32 cellular contexts compared by ENCODE assay signal in the genomic region with DNA sequence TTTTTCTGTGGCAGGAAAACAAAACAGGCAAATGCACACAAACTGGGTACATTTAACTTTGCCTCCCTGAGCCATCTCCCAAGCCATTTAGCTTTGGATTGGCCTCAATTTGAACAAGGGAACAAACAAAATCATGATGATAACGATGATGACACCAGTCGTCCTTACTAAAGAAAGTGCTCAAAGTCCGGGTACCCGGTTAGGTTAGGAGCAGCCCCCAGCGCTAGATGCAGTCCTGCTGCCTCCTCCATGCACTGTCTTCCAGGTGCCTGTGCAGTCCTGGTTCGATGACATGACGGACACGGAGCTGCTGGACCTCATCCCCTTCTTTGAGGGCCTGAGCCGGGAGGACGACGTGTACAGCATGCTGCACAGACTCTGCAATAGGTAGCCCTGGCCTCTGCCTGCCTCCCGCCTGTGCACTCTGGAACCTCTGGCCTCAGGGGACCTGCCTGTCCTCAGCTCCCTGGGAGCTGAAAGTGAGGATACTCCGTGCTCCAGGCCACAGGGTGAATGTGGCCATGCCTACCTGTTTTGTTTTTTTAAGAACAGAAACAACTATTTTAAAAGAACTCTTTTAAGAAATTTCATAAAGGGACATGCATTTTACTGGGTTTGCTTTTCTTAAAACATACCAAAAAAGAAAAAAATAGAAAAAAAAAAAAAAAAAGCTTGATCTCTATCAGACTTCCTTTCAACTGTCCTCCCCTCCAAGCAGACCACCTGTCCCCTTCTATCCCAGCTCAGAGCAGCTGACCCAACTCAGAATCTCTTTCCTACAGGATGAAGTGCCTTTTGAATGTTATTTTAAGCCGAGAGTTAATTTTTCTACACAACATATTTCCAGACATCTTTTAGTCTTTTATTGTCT. TPM values are rescaled to one million over a fixed set of nuclear protein-coding genes. Genes with fewer than 3 reads are reported as not detected.
DNase-seq lines count a peak whose midpoint lies in the region; ATAC-seq and TF ChIP-seq lines count a peak whose summit lies in the region.
"Had no signal": no experiment of that assay in that cellular context is flagged by ENCODE, and none has a peak within 500 bp of the region (broad histone marks: within the 10 kb centered on the region; RNA-seq: fewer than 3 reads in every experiment).

No MANE protein-coding gene starts in this region.

- H3K4me1 ChIP-seq in spleen: peaks cover 0 to 38% (median 3%) of the 10 kb centered on the region in 6 donors
- H3K4me1 ChIP-seq: uterus had no signal

- ATAC-seq in activated CD8-positive, alpha-beta memory T cell treated with anti-CD3 and anti-CD28 coated beads, Interleukin-2, amount 10 ng/mL, durations not matched to agents 7 days and 5 days: no peak
- no peak for ATAC-seq in HG02763 (IDR thresholded peaks at IDR 0.05; ENCODE audit: unreplicated experiment)
- ATAC-seq: activated T-helper 17 cell treated with anti-CD3 and anti-CD28 coated beads, Interleukin-2, amount 50 U/mL, for 72 hours; Right ventricle myocardium inferior; SK-N-SH treated with all-trans-retinoic acid at 6 μM for 48 hours; stimulated activated naive CD8-positive, alpha-beta T cell treated with anti-CD3 and anti-CD28 coated beads, Interleukin-15, Interleukin-2, amounts not matched to agents 100 U/mL and 50 U/mL, for 24 hours had no signal

- no peak for TF ChIP-seq POLR2A in spleen (IDR thresholded peaks at IDR 0.05)

- WGBS in spleen, 5 donors: 74 to 96% (median 85%) methylated on average over 14 of the region's 14 CpGs

- H3K4me3 ChIP-seq in spleen: no peak overlapping the region
- H3K4me3 ChIP-seq: left ventricle myocardium inferior, ovary, PC-9, uterus had no signal

- peaks cover 7% of the 10 kb centered on the region for H3K27me3 Mint-ChIP-seq in activated CD8-positive, alpha-beta memory T cell treated with anti-CD3 and anti-CD28 coated beads, Interleukin-2, amount 10 ng/mL, durations not matched to agents 7 days and 5 days
- peaks cover 4% of the 10 kb centered on the region for H3K27me3 Mint-ChIP-seq in brain
- H3K27me3 Mint-ChIP-seq: activated CD4-positive, alpha-beta memory T cell treated with anti-CD3 and anti-CD28 coated beads for 36 hours; activated T-helper 17 cell treated with anti-CD3 and anti-CD28 coated beads, Interleukin-2, amount 50 U/mL, for 72 hours had no signal

- H3K27ac Mint-ChIP-seq in activated CD8-positive, alpha-beta memory T cell treated with anti-CD3 and anti-CD28 coated beads, Interleukin-2, amount 10 ng/mL, durations not matched to agents 7 days and 5 days: no peak overlapping the region
- H3K27ac Mint-ChIP-seq in brain: peak overlapping the region in 3 of 5 experiments; percentile 17 to 35 (median 24)
- H3K27ac Mint-ChIP-seq: activated CD4-positive, alpha-beta memory T cell treated with anti-CD3 and anti-CD28 coated beads for 36 hours; activated T-helper 17 cell treated with anti-CD3 and anti-CD28 coated beads, Interleukin-2, amount 50 U/mL, for 72 hours; CD4-positive, CD25-positive, alpha-beta regulatory T cell had no signal

- no peaks in the 10 kb centered on the region for H3K4me1 Mint-ChIP-seq in activated CD8-positive, alpha-beta memory T cell treated with anti-CD3 and anti-CD28 coated beads, Interleukin-2, amount 10 ng/mL, durations not matched to agents 7 days and 5 days
- H3K4me1 Mint-ChIP-seq in brain: peaks cover 17% of the 10 kb centered on the region
- H3K4me1 Mint-ChIP-seq: activated T-helper 17 cell treated with anti-CD3 and anti-CD28 coated beads, Interleukin-2, amount 50 U/mL, for 72 hours had no signal

- H3K36me3 ChIP-seq in spleen: peaks cover 0 to 50% (median 2%) of the 10 kb centered on the region in 6 donors
- H3K36me3 ChIP-seq: ovary, uterus had no signal

- H3K9me3 ChIP-seq in spleen: no peaks in the 10 kb centered on the region
- H3K9me3 ChIP-seq: left ventricle myocardium inferior, ovary, uterus had no signal

- H3K27me3 ChIP-seq in spleen (replicated peaks in 1 of 7): no peaks in the 10 kb centered on the region
- H3K27me3 ChIP-seq: ovary, uterus had no signal

- H3K4me3 Mint-ChIP-seq in activated CD8-positive, alpha-beta memory T cell treated with anti-CD3 and anti-CD28 coated beads, Interleukin-2, amount 10 ng/mL, durations not matched to agents 7 days and 5 days: no peak overlapping the region
- H3K4me3 Mint-ChIP-seq in brain: no peak overlapping the region
- H3K4me3 Mint-ChIP-seq: activated CD4-positive, alpha-beta memory T cell treated with anti-CD3 and anti-CD28 coated beads for 36 hours; activated T-helper 17 cell treated with anti-CD3 and anti-CD28 coated beads, Interleukin-2, amount 50 U/mL, for 72 hours; CD4-positive, CD25-positive, alpha-beta regulatory T cell had no signal

- no peak for TF ChIP-seq CTCF in brain (conservative IDR thresholded peaks at IDR 0.05)
- TF ChIP-seq CTCF in spleen (IDR thresholded peaks at IDR 0.05 in 8 of 11, conservative IDR thresholded peaks at IDR 0.05 in 3 of 11): no peak

- CTCF ChIA-PET in activated CD8-positive, alpha-beta memory T cell treated with anti-CD3 and anti-CD28 coated beads, Interleukin-2, amount 10 ng/mL, durations not matched to agents 7 days and 5 days (lab: Charles Lee): interaction anchor here (0.8 to 10.3 kb wide), 7 partner anchors 10 to 126 kb away, joined by 3 to 61 read pairs (median 4); no protein-coding TSS in a partner anchor

- DNase-seq in activated CD8-positive, alpha-beta memory T cell treated with anti-CD3 and anti-CD28 coated beads, Interleukin-2, amount 50 U/mL, for 48 hours: peak; percentile 29
- DNase-seq in activated CD8-positive, alpha-beta memory T cell treated with anti-CD3 and anti-CD28 coated beads, Interleukin-2, amount 10 ng/mL, durations not matched to agents 7 days and 5 days: no peak
- DNase-seq in mesenteric fat pad (ENCODE audit: low spot score): peak; percentile 62
- DNase-seq in spleen: no peak
- DNase-seq in AG08395 (ENCODE audit: low spot score): no peak
- no peak for DNase-seq in glomerular visceral epithelial cell (ENCODE audit: extremely low spot score)
- DNase-seq: 8988T; activated CD4-positive, alpha-beta memory T cell treated with anti-CD3 and anti-CD28 coated beads for 36 hours; activated CD4-positive, alpha-beta T cell treated with anti-CD3 and anti-CD28 coated beads for 1 hour; activated naive CD4-positive, alpha-beta T cell treated with anti-CD3 and anti-CD28 coated beads, Interleukin-2, amount 50 U/mL, for 16 hours; CD4-positive, CD25-positive, alpha-beta regulatory T cell; left ventricle myocardium inferior; mesendoderm; MM.1S; NCI-H1417 treated with DMSO at 0.1 percent for 48 hours; NCI-H2081 treated with DMSO at 0.1 percent for 48 hours; NCI-H345; NCI-H69; stimulated activated CD4-positive, alpha-beta T cell treated with anti-CD3 and anti-CD28 coated beads, Interleukin-2, amount 100 ng/mL, for 24 hours; stimulated activated naive CD8-positive, alpha-beta T cell treated with anti-CD3 and anti-CD28 coated beads, Interleukin-15, Interleukin-2, amounts not matched to agents 100 U/mL and 50 U/mL, for 24 hours; T-helper 2 cell; uterus had no signal

- intact Hi-C loops in spleen (cut with DNase I; ENCODE audit: low total_unique reads): no loop called here

- H3K27ac ChIP-seq in spleen: peak overlapping the region in 6 of 8 donors; percentile 12 to 83 (median 58)
- H3K27ac ChIP-seq: KMS-11, left ventricle myocardium inferior, ovary, uterus had no signal

- H3K9me3 Mint-ChIP-seq in activated CD8-positive, alpha-beta memory T cell treated with anti-CD3 and anti-CD28 coated beads, Interleukin-2, amount 10 ng/mL, durations not matched to agents 7 days and 5 days (ENCODE audit: low read depth): no peaks in the 10 kb centered on the region
- no peaks in the 10 kb centered on the region for H3K9me3 Mint-ChIP-seq in brain
- H3K9me3 Mint-ChIP-seq: activated CD4-positive, alpha-beta memory T cell treated with anti-CD3 and anti-CD28 coated beads for 36 hours; activated T-helper 17 cell treated with anti-CD3 and anti-CD28 coated beads, Interleukin-2, amount 50 U/mL, for 72 hours; CD4-positive, CD25-positive, alpha-beta regulatory T cell had no signal

- H3K36me3 Mint-ChIP-seq in activated CD8-positive, alpha-beta memory T cell treated with anti-CD3 and anti-CD28 coated beads, Interleukin-2, amount 10 ng/mL, durations not matched to agents 7 days and 5 days: no peaks in the 10 kb centered on the region
- peaks cover 26% of the 10 kb centered on the region for H3K36me3 Mint-ChIP-seq in brain
- H3K36me3 Mint-ChIP-seq: activated CD4-positive, alpha-beta memory T cell treated with anti-CD3 and anti-CD28 coated beads for 36 hours; CD4-positive, CD25-positive, alpha-beta regulatory T cell had no signal

RNA-seq across cellular contexts. Expression of gene VILL, which starts 9.9 kb away (rescaled TPM):
- total RNA-seq in activated CD8-positive, alpha-beta memory T cell treated with anti-CD3 and anti-CD28 coated beads, Interleukin-2, amount 10 ng/mL, durations not matched to agents 7 days and 5 days: 10 to 100 TPM; 15.4 to 18.3 TPM
- polyA plus RNA-seq in brain (ENCODE audit: insufficient read depth, low read depth, low replicate concordance): 5.1 TPM
- 4.3 TPM for total RNA-seq in mesenteric fat pad
- total RNA-seq in spleen: 10 to 100 TPM; 14.4 to 23.4 (median 16.1) TPM
- 10 to 100 TPM; 19.2 to 21.5 (median 20.1) TPM for polyA plus RNA-seq in spleen
- total RNA-seq: H4 had no signal

RNA-seq across cellular contexts. Expression of gene PLCD1, which starts 48.7 kb away (rescaled TPM):
- total RNA-seq in activated CD8-positive, alpha-beta memory T cell treated with anti-CD3 and anti-CD28 coated beads, Interleukin-2, amount 10 ng/mL, durations not matched to agents 7 days and 5 days: 10 to 100 TPM; 12.3 to 20.6 TPM
- polyA plus RNA-seq in brain (ENCODE audit: insufficient read depth, low read depth, low replicate concordance): 11.8 TPM
- 18.5 TPM for total RNA-seq in mesenteric fat pad
- total RNA-seq in spleen: 10 to 100 TPM; 16.3 to 24.0 (median 20.8) TPM
- polyA plus RNA-seq in spleen: 10 to 100 TPM; 11.8 to 13.3 (median 12.7) TPM

RNA-seq across cellular contexts. Expression of gene DLEC1, which starts 58.3 kb away (rescaled TPM):
- 1 to 10 TPM in 1 of 2 experiments, under 1 TPM in 1; 0.26 to 1.1 TPM for total RNA-seq in activated CD8-positive, alpha-beta memory T cell treated with anti-CD3 and anti-CD28 coated beads, Interleukin-2, amount 10 ng/mL, durations not matched to agents 7 days and 5 days
- 0.19 TPM for polyA plus RNA-seq in brain (ENCODE audit: insufficient read depth, low read depth, low replicate concordance)
- 1.9 TPM for total RNA-seq in mesenteric fat pad
- total RNA-seq in spleen: 1 to 10 TPM in 5 of 7 donors, under 1 TPM in 2; 0.52 to 2.3 (median 1.5) TPM
- under 1 TPM; 0.36 to 0.57 (median 0.42) TPM for polyA plus RNA-seq in spleen
- total RNA-seq: endothelial cell of umbilical vein had no signal
- polyA plus RNA-seq: endothelial cell of umbilical vein had no signal

Comparison
In these comparisons a context has a peak if more than half of its experiments do, and no peak if none do; other contexts are left out.
1. DNase-seq: peak in activated CD8-positive, alpha-beta memory T cell treated with anti-CD3 and anti-CD28 coated beads, Interleukin-2, amount 50 U/mL, for 48 hours (single experiment) and mesenteric fat pad (single experiment); none in activated CD8-positive, alpha-beta memory T cell treated with anti-CD3 and anti-CD28 coated beads, Interleukin-2, amount 10 ng/mL, durations not matched to agents 7 days and 5 days (single experiment), spleen (single experiment), AG08395 (single experiment) and glomerular visceral epithelial cell (single experiment).